ENCODE assay signal across 17 cellular contexts in genomic region chr1:1141911-1142250, GRCh38. TPM values are rescaled to one million over a fixed set of nuclear protein-coding genes. Genes with fewer than 3 reads are reported as not detected.
DNase-seq lines count a peak whose midpoint lies in the region; ATAC-seq and TF ChIP-seq lines count a peak whose summit lies in the region.
"Had no signal": no experiment of that assay in that cellular context is flagged by ENCODE, and none has a peak within 500 bp of the region (broad histone marks: within the 10 kb centered on the region; RNA-seq: fewer than 3 reads in every experiment).

No MANE protein-coding gene starts in this region.

- no peaks in the 10 kb centered on the region for H3F3A ChIP-seq in GM23338 (replicated peaks; ENCODE audit: low read depth)

- H3K27ac Mint-ChIP-seq in activated naive CD4-positive, alpha-beta T cell treated with anti-CD3 and anti-CD28 coated beads for 36 hours: peak overlapping the region; percentile 8
- H3K27ac Mint-ChIP-seq in activated T-helper 17 cell treated with anti-CD3 and anti-CD28 coated beads, Interleukin-2, amount 50 U/mL, for 72 hours: peak overlapping the region; percentile 63
- H3K27ac Mint-ChIP-seq in naive B cell: peak overlapping the region in 5 of 6 donors; percentile 94 to 99 (median 98)
- no peak overlapping the region for H3K27ac Mint-ChIP-seq in GM23338

- H3K9me3 Mint-ChIP-seq in activated naive CD4-positive, alpha-beta T cell treated with anti-CD3 and anti-CD28 coated beads for 36 hours: no peaks in the 10 kb centered on the region
- H3K9me3 Mint-ChIP-seq in activated T-helper 17 cell treated with anti-CD3 and anti-CD28 coated beads, Interleukin-2, amount 50 U/mL, for 72 hours: no peaks in the 10 kb centered on the region
- H3K9me3 Mint-ChIP-seq in naive B cell: no peaks in the 10 kb centered on the region
- no peaks in the 10 kb centered on the region; the same call in 2 of the 3 replicates for H3K9me3 Mint-ChIP-seq in GM23338

- intact Hi-C loops in activated naive CD4-positive, alpha-beta T cell treated with anti-CD3 and anti-CD28 coated beads for 36 hours (cut with micrococcal nuclease): no loop called here

- no peaks in the 10 kb centered on the region for H3K36me3 Mint-ChIP-seq in activated naive CD4-positive, alpha-beta T cell treated with anti-CD3 and anti-CD28 coated beads for 36 hours (ENCODE audit: low read depth)
- H3K36me3 Mint-ChIP-seq in activated T-helper 17 cell treated with anti-CD3 and anti-CD28 coated beads, Interleukin-2, amount 50 U/mL, for 72 hours (ENCODE audit: low read depth): no peaks in the 10 kb centered on the region
- H3K36me3 Mint-ChIP-seq in naive B cell (no peaks in the 10 kb centered on the region), GM23338 (ENCODE audit: low read depth) (no peaks in the 10 kb centered on the region)

- peaks cover 28% of the 10 kb centered on the region for H3K4me1 Mint-ChIP-seq in activated naive CD4-positive, alpha-beta T cell treated with anti-CD3 and anti-CD28 coated beads for 36 hours (ENCODE audit: low read depth)
- no peaks in the 10 kb centered on the region for H3K4me1 Mint-ChIP-seq in activated T-helper 17 cell treated with anti-CD3 and anti-CD28 coated beads, Interleukin-2, amount 50 U/mL, for 72 hours
- H3K4me1 Mint-ChIP-seq in naive B cell (peaks cover 30 to 58% (median 42%) of the 10 kb centered on the region in 3 donors), GM23338 (peaks cover 10% of the 10 kb centered on the region)

- H3K79me2 ChIP-seq in GM23338 (replicated peaks; ENCODE audit: insufficient read depth): no peaks in the 10 kb centered on the region

- no peak for ATAC-seq in activated T-helper 17 cell treated with anti-CD3 and anti-CD28 coated beads, Interleukin-2, amount 50 U/mL, for 72 hours (replicated peaks)
- ATAC-seq in naive B cell (ENCODE audit: low read depth in 2 of 2): no peak
- no peak for ATAC-seq in GM23338

- H3K27me3 Mint-ChIP-seq in activated naive CD4-positive, alpha-beta T cell treated with anti-CD3 and anti-CD28 coated beads for 36 hours (ENCODE audit: low read depth): no peaks in the 10 kb centered on the region
- H3K27me3 Mint-ChIP-seq in activated T-helper 17 cell treated with anti-CD3 and anti-CD28 coated beads, Interleukin-2, amount 50 U/mL, for 72 hours: no peaks in the 10 kb centered on the region
- H3K27me3 Mint-ChIP-seq in naive B cell (no peaks in the 10 kb centered on the region), GM23338 (ENCODE audit: insufficient read depth, low read depth, poor library complexity) (peaks cover 6% of the 10 kb centered on the region)

- H2AFZ ChIP-seq in GM23338: no peak overlapping the region

- no peak overlapping the region for H3K4me2 ChIP-seq in GM23338
- H3K4me2 ChIP-seq: A549 had no signal

- H4K20me1 ChIP-seq in GM23338 (replicated peaks; ENCODE audit: insufficient read depth): no peaks in the 10 kb centered on the region

- DNase-seq in activated naive CD4-positive, alpha-beta T cell treated with anti-CD3 and anti-CD28 coated beads for 36 hours: no peak
- no peak for DNase-seq in activated naive CD4-positive, alpha-beta T cell (lab: John Stamatoyannopoulos, UW)
- DNase-seq in naive B cell (no peak), amygdala (lab: John Stamatoyannopoulos, UW) (no peak), GM23338 (ENCODE audit: low spot score) (no peak), NCI-H187 treated with DMSO at 0.1 percent for 48 hours (lab: John Stamatoyannopoulos, UW) (no peak)
- DNase-seq: COR-L47, GF-D8, GOT3, KG1, NCI-H1436 treated with DMSO at 0.1 percent for 48 hours, NCI-H2081, NCI-H510A, NCI-H82 had no signal

- TF ChIP-seq CTCF in GM23338 (conservative IDR thresholded peaks at IDR 0.05; ENCODE audit: low read depth in 2 of 2): no peak

- no peak overlapping the region for H3K4me3 Mint-ChIP-seq in activated naive CD4-positive, alpha-beta T cell treated with anti-CD3 and anti-CD28 coated beads for 36 hours
- H3K4me3 Mint-ChIP-seq in activated T-helper 17 cell treated with anti-CD3 and anti-CD28 coated beads, Interleukin-2, amount 50 U/mL, for 72 hours: peak overlapping the region; percentile 71
- H3K4me3 Mint-ChIP-seq in naive B cell: peak overlapping the region in 2 of 8 donors; percentile 28 to 47
- no peak overlapping the region for H3K4me3 Mint-ChIP-seq in GM23338

- H3K9me2 ChIP-seq in GM23338 (ENCODE audit: insufficient read depth): no peaks in the 10 kb centered on the region

- peaks cover 10% of the 10 kb centered on the region; the same call in 1 of the 2 replicates for H3K4me1 ChIP-seq in GM23338 (ENCODE audit: insufficient read depth)
- H3K4me1 ChIP-seq: A549 had no signal

- H3K27me3 ChIP-seq in GM23338 (ENCODE audit: insufficient read depth): peaks cover 6% of the 10 kb centered on the region; the same call in 1 of the 2 replicates

- H3K36me3 ChIP-seq in GM23338 (ENCODE audit: insufficient read depth): no peaks in the 10 kb centered on the region; the same call in 1 of the 2 replicates

- CTCF ChIA-PET in activated naive CD4-positive, alpha-beta T cell treated with anti-CD3 and anti-CD28 coated beads for 36 hours (lab: Charles Lee): no interaction called here

- H3K27ac ChIP-seq in GM23338 (ENCODE audit: low read depth): no peak overlapping the region
- H3K27ac ChIP-seq: A549 had no signal

- H3K4me3 ChIP-seq in GM23338: no peak overlapping the region
- H3K4me3 ChIP-seq: A549 had no signal

TF ChIP-seq in GM23338, 12 proteins besides CTCF, POLR2A, EP300 and RAD21 (continues in another document):
- no peak for TF ChIP-seq CREB1 (CRISPR knock-in tag; IDR thresholded peaks at IDR 0.05; ENCODE audit: low read depth)

RNA-seq across cellular contexts. Expression of gene C1orf159, which starts 26.0 kb away (rescaled TPM):
- 10 to 100 TPM; 14.9 to 18.6 TPM for total RNA-seq in activated naive CD4-positive, alpha-beta T cell treated with anti-CD3 and anti-CD28 coated beads for 36 hours
- 10 to 100 TPM; 15.7 to 18.8 TPM for total RNA-seq in activated T-helper 17 cell treated with anti-CD3 and anti-CD28 coated beads, Interleukin-2, amount 50 U/mL, for 72 hours
- polyA plus RNA-seq in naive B cell (ENCODE audit: low read depth in 6 of 6) (1 to 10 TPM in 5 of 6 donors, not detected in 1; 2.0 to 6.3 (median 4.3) TPM), GM23338 (2016; fragmentation: Nextera tagmentation; extraction: Ambion mirVana) (9.6 and 9.9 TPM in 2 replicates)
- total RNA-seq in GM23338 (2014; rRNA removed; shearing (Covaris generic)): 21.3 and 21.5 TPM in 2 replicates

RNA-seq across cellular contexts. Expression of gene TTLL10, which starts 31.8 kb away (rescaled TPM):
- total RNA-seq in activated naive CD4-positive, alpha-beta T cell treated with anti-CD3 and anti-CD28 coated beads for 36 hours: not detected
- under 1 TPM in 1 of 2 donors, not detected in 1; 0.11 TPM for total RNA-seq in activated T-helper 17 cell treated with anti-CD3 and anti-CD28 coated beads, Interleukin-2, amount 50 U/mL, for 72 hours
- polyA plus RNA-seq in naive B cell (ENCODE audit: low read depth in 6 of 6): not detected
- 0.45 TPM in 1 of 2 replicates, not detected in the other for total RNA-seq in GM23338 (2014; rRNA removed; shearing (Covaris generic))
- polyA plus RNA-seq in GM23338 (2016; fragmentation: Nextera tagmentation; extraction: Ambion mirVana): not detected in 2 replicates
- total RNA-seq: Daoy had no signal
- polyA plus RNA-seq: A549 had no signal
